ENCODE assay signal across 16 cellular contexts in the genomic region with DNA sequence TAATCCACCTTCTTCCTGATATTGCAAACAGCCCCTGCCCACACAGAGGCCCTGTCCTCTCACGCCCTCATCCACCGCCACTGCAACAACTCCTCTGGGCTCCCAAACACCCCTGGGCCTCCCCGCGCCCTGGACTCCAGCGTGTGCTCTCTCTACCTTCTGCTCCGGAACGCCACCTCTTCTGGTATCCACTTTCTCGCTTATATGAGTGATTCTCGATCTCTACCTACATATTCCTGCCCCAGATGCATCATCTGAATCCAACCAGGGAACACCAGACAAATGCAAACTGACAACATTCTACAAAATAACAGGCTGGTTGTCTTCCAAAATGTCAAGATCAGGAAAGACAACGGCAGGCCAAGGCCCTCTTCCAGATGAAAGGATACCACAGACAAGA. TPM values are rescaled to one million over a fixed set of nuclear protein-coding genes. Genes with fewer than 3 reads are reported as not detected.
DNase-seq lines count a peak whose midpoint lies in the region; ATAC-seq and TF ChIP-seq lines count a peak whose summit lies in the region.
"Had no signal": no experiment of that assay in that cellular context is flagged by ENCODE, and none has a peak within 500 bp of the region (broad histone marks: within the 10 kb centered on the region; RNA-seq: fewer than 3 reads in every experiment).

No MANE protein-coding gene starts in this region.

- H3K4me2 ChIP-seq in neuronal stem cell (ENCODE audit: insufficient read depth, low read length, poor library complexity, severe bottlenecking): no peak overlapping the region

- POLR2A ChIA-PET in CD4-positive, alpha-beta T cell (lab: Charles Lee): no interaction called here
- POLR2A ChIA-PET in HEK293 (lab: Yijun Ruan, JAX): no interaction called here

- no peak overlapping the region for H2BK120ac ChIP-seq in neuronal stem cell (ENCODE audit: low read depth, low read length)

- peak overlapping the region; percentile 9 for H4K8ac ChIP-seq in neuronal stem cell (ENCODE audit: low read depth, low read length)

- H3K4me1 Mint-ChIP-seq in CD4-positive, alpha-beta T cell (ENCODE audit: low read depth): peaks cover 7% of the 10 kb centered on the region
- H3K4me1 Mint-ChIP-seq in endothelial cell (ENCODE audit: unreplicated experiment): peaks cover 5% of the 10 kb centered on the region

- intact Hi-C loops in CD4-positive, alpha-beta T cell (cut with DNase I, micrococcal nuclease): no loop called here

- ATAC-seq in CD4-positive, alpha-beta T cell (ENCODE audit: poor library complexity): no peak
- ATAC-seq in GM21576 (IDR thresholded peaks at IDR 0.05; ENCODE audit: unreplicated experiment): no peak
- ATAC-seq in GM18907 (IDR thresholded peaks at IDR 0.05; ENCODE audit: unreplicated experiment): no peak
- ATAC-seq in GM19455 (IDR thresholded peaks at IDR 0.05; ENCODE audit: unreplicated experiment): no peak
- no peak for ATAC-seq in HG03175 (IDR thresholded peaks at IDR 0.05; ENCODE audit: unreplicated experiment)
- ATAC-seq: CD8-positive, alpha-beta T cell had no signal

- no peak overlapping the region for H3K23ac ChIP-seq in neuronal stem cell (ENCODE audit: low read depth, low read length, poor library complexity)

- no peaks in the 10 kb centered on the region for H3K9me3 ChIP-seq in CD4-positive, alpha-beta T cell (ENCODE audit: control insufficient read depth, low read length)
- H3K9me3 ChIP-seq in HEK293 (ENCODE audit: control insufficient read depth, insufficient read depth, low read depth, low read length) (no peaks in the 10 kb centered on the region), neuronal stem cell (replicated peaks in 1 of 2; ENCODE audit: control insufficient read depth in 2 of 2, insufficient read depth in 1 of 2, low read depth in 1 of 2, low read length in 2 of 2) (peaks cover 0 to 1% of the 10 kb centered on the region in 2 donors)
- H3K9me3 ChIP-seq: Caco-2 had no signal

- no peak overlapping the region for H2BK15ac ChIP-seq in neuronal stem cell (ENCODE audit: low read length)

- H3K4ac ChIP-seq in neuronal stem cell (ENCODE audit: low read length): no peak overlapping the region

- H3K27ac Mint-ChIP-seq in CD4-positive, alpha-beta T cell: peak overlapping the region; percentile 56
- no peak overlapping the region for H3K27ac Mint-ChIP-seq in endothelial cell (ENCODE audit: unreplicated experiment)
- H3K27ac Mint-ChIP-seq: CD8-positive, alpha-beta T cell had no signal

- no peak for DNase-seq in CD4-positive, alpha-beta T cell
- no peak for DNase-seq in endothelial cell (ENCODE audit: low spot score)
- DNase-seq in neuronal stem cell (ENCODE audit: low spot score): no peak
- DNase-seq: C1 segment of cervical spinal cord; Caco-2; CD8-positive, alpha-beta T cell; DMS153; DND-41; GM23248; H7; HCEC 1CT had no signal

- no peaks in the 10 kb centered on the region for H3K4me1 ChIP-seq in HEK293 (ENCODE audit: control insufficient read depth, insufficient read depth, low read length)
- H3K4me1 ChIP-seq in neuronal stem cell (ENCODE audit: control insufficient read depth in 2 of 2, insufficient read depth in 1 of 2, low read depth in 1 of 2, low read length in 2 of 2): peaks cover 0 to 2% of the 10 kb centered on the region in 2 donors
- H3K4me1 ChIP-seq: Caco-2 had no signal

- H3K36me3 Mint-ChIP-seq in CD4-positive, alpha-beta T cell (ENCODE audit: low read depth): peaks cover 33% of the 10 kb centered on the region
- H3K36me3 Mint-ChIP-seq in endothelial cell (ENCODE audit: low read depth, unreplicated experiment): peaks cover 12% of the 10 kb centered on the region

- no peak overlapping the region for H3K9ac ChIP-seq in neuronal stem cell (ENCODE audit: low read depth, low read length, poor library complexity)
- H3K9ac ChIP-seq: GM23248 had no signal

- CTCF ChIA-PET in CD4-positive, alpha-beta T cell (lab: Charles Lee): no interaction called here
- CTCF ChIA-PET in HEK293 (lab: Yijun Ruan, JAX): interaction anchor here (0.7 kb wide), 1 partner anchor 172 kb away, joined by 3 read pairs; no protein-coding TSS in a partner anchor

- no peak overlapping the region for H2AK5ac ChIP-seq in neuronal stem cell (ENCODE audit: low read depth, low read length)

- no peak overlapping the region for H2BK12ac ChIP-seq in neuronal stem cell (ENCODE audit: low read length)

- no peak overlapping the region for H3K14ac ChIP-seq in neuronal stem cell (ENCODE audit: low read length)

- H3K36me3 ChIP-seq in HEK293 (ENCODE audit: control insufficient read depth in 2 of 2, insufficient read depth in 1 of 2, low read length in 2 of 2) (peaks cover 21 to 74% of the 10 kb centered on the region in 2 experiments; a peak in 2 of 3 replicates), neuronal stem cell (replicated peaks in 1 of 2; ENCODE audit: control insufficient read depth in 2 of 2, insufficient read depth in 2 of 2, low read length in 2 of 2) (peaks cover 0 to 19% of the 10 kb centered on the region in 2 donors)

- no peak for TF ChIP-seq CTCF in CD4-positive, alpha-beta T cell (IDR thresholded peaks at IDR 0.05)
- TF ChIP-seq CTCF in HEK293 (tag by site-specific recombination; IDR thresholded peaks at IDR 0.05) (no peak), endothelial cell (IDR thresholded peaks at IDR 0.05; ENCODE audit: unreplicated experiment) (no peak)

- H2AFZ ChIP-seq in neuronal stem cell (ENCODE audit: low read length): no peak overlapping the region
- H2AFZ ChIP-seq: GM23248 had no signal

- no peaks in the 10 kb centered on the region for H3K27me3 ChIP-seq in CD4-positive, alpha-beta T cell (ENCODE audit: control insufficient read depth, insufficient read depth, low read length)
- no peaks in the 10 kb centered on the region for H3K27me3 ChIP-seq in neuronal stem cell (ENCODE audit: control insufficient read depth in 3 of 3, insufficient read depth in 3 of 3, low read depth in 1 of 3, low read length in 3 of 3)

- no CpG with 5 or more reads among the region's 10 CpGs for WGBS in neuronal stem cell (ENCODE audit: extremely low coverage in 2 of 2, insufficient read length in 2 of 2, insufficient replicate concordance in 1 of 2), 2 donors

- H3K9me3 Mint-ChIP-seq in CD4-positive, alpha-beta T cell: no peaks in the 10 kb centered on the region
- no peaks in the 10 kb centered on the region for H3K9me3 Mint-ChIP-seq in endothelial cell (ENCODE audit: unreplicated experiment)
- H3K9me3 Mint-ChIP-seq: CD8-positive, alpha-beta T cell had no signal

- H3K4me3 ChIP-seq in HEK293 (ENCODE audit: low read depth, low read length) (no peak overlapping the region), neuronal stem cell (ENCODE audit: low read length in 2 of 2) (no peak overlapping the region)
- H3K4me3 ChIP-seq: GM23248 had no signal

- H3K18ac ChIP-seq in neuronal stem cell (ENCODE audit: low read length): no peak overlapping the region

- no peak overlapping the region for H3K4me3 Mint-ChIP-seq in CD4-positive, alpha-beta T cell
- H3K4me3 Mint-ChIP-seq in endothelial cell (ENCODE audit: unreplicated experiment): peak overlapping the region; percentile 29
- H3K4me3 Mint-ChIP-seq: CD8-positive, alpha-beta T cell had no signal

- no peak overlapping the region for H4K91ac ChIP-seq in neuronal stem cell (ENCODE audit: low read depth, low read length, poor library complexity)

- no peak overlapping the region for H3K27ac ChIP-seq in CD4-positive, alpha-beta T cell (ENCODE audit: low read depth, low read length)
- H3K27ac ChIP-seq in HEK293 (ENCODE audit: extremely low read depth, low read depth, low read length) (no peak overlapping the region), neuronal stem cell (replicated peaks; ENCODE audit: low read length) (no peak overlapping the region)
- H3K27ac ChIP-seq: GM23248 had no signal

- H3K27me3 Mint-ChIP-seq in CD4-positive, alpha-beta T cell: no peaks in the 10 kb centered on the region
- H3K27me3 Mint-ChIP-seq in endothelial cell (ENCODE audit: unreplicated experiment): no peaks in the 10 kb centered on the region

- peaks cover 6% of the 10 kb centered on the region for H3K79me1 ChIP-seq in neuronal stem cell (ENCODE audit: low read depth, low read length)

- no peak overlapping the region for H2BK5ac ChIP-seq in neuronal stem cell (ENCODE audit: low read length)

TF ChIP-seq in HEK293, 187 proteins besides CTCF, POLR2A, EP300 and RAD21:
- TF ChIP-seq SP3 (tag by site-specific recombination; IDR thresholded peaks at IDR 0.05) (no peak), EGR2 (tag by site-specific recombination; IDR thresholded peaks at IDR 0.05; ENCODE audit: low read depth) (peak; percentile 65; the same call in 1 of the 2 replicates), ZNF211 (tag by site-specific recombination; IDR thresholded peaks at IDR 0.05; ENCODE audit: low read depth) (no peak), GLIS2 (tag by site-specific recombination; IDR thresholded peaks at IDR 0.05) (no peak), ZNF600 (tag by site-specific recombination; IDR thresholded peaks at IDR 0.05) (peak; percentile 86)

RNA-seq across cellular contexts. Expression of a gene that starts 19.0 kb away (rescaled TPM):
- 1 to 10 TPM; 4.8 to 4.9 TPM for total RNA-seq in CD4-positive, alpha-beta T cell
- 4.1 TPM for total RNA-seq in endothelial cell (ENCODE audit: unreplicated experiment)
- 4.8 TPM for polyA plus RNA-seq in neuronal stem cell (2013, experiment 1 of 2)
- 5.0 TPM for polyA plus RNA-seq in neuronal stem cell (2013, experiment 2 of 2)

RNA-seq across cellular contexts. Expression of a gene that starts 27.8 kb away (rescaled TPM):
- 10 to 100 TPM; 25.0 to 29.5 TPM for total RNA-seq in CD4-positive, alpha-beta T cell
- 84.4 TPM for total RNA-seq in endothelial cell (ENCODE audit: unreplicated experiment)
- 32.2 TPM for polyA plus RNA-seq in neuronal stem cell (2013, experiment 1 of 2)
- polyA plus RNA-seq in neuronal stem cell (2013, experiment 2 of 2): 31.9 TPM

RNA-seq across cellular contexts. Expression of a gene that starts 42.4 kb away (rescaled TPM):
- 1 to 10 TPM in 1 of 2 experiments, under 1 TPM in 1; 0.34 to 1.0 TPM for total RNA-seq in CD4-positive, alpha-beta T cell
- total RNA-seq in endothelial cell (ENCODE audit: unreplicated experiment): not detected
- not detected for polyA plus RNA-seq in neuronal stem cell (2013, experiment 1 of 2)
- polyA plus RNA-seq in neuronal stem cell (2013, experiment 2 of 2): not detected
- total RNA-seq: GM23248 had no signal
- polyA plus RNA-seq: GM23248 had no signal
